10 cellular contexts compared by ENCODE assay signal in genomic region chr15:90099072-90099867, GRCh38. TPM values are rescaled to one million over a fixed set of nuclear protein-coding genes. Genes with fewer than 3 reads are reported as not detected.
DNase-seq lines count a peak whose midpoint lies in the region; ATAC-seq and TF ChIP-seq lines count a peak whose summit lies in the region.
"Had no signal": no experiment of that assay in that cellular context is flagged by ENCODE, and none has a peak within 500 bp of the region (broad histone marks: within the 10 kb centered on the region; RNA-seq: fewer than 3 reads in every experiment).

No MANE protein-coding gene starts in this region.

- peak overlapping the region in 1 of 12 donors; percentile 15 for H3K4me3 ChIP-seq in heart left ventricle
- no peak overlapping the region for H3K4me3 ChIP-seq in lower lobe of right lung
- no peak overlapping the region for H3K4me3 ChIP-seq in tibial nerve

- H3K36me3 ChIP-seq in heart left ventricle (peaks cover 0 to 6% (median 0%) of the 10 kb centered on the region in 9 donors), lower lobe of right lung (no peaks in the 10 kb centered on the region), tibial nerve (no peaks in the 10 kb centered on the region)

- H3K27ac Mint-ChIP-seq in activated T-helper 2 cell treated with anti-CD3 and anti-CD28 coated beads, Interferon-gamma antibody, Interleukin-2, Interleukin-4, amounts not matched to agents 10 μg/mL and 5 μg/mL and 100 μg/mL, durations not matched to agents 14 hours and 24 hours and 36 hours: peak overlapping the region; percentile 91

- H3K9me3 ChIP-seq in heart left ventricle (no peaks in the 10 kb centered on the region), lower lobe of right lung (no peaks in the 10 kb centered on the region), tibial nerve (no peaks in the 10 kb centered on the region)

- H3K4me3 Mint-ChIP-seq in activated T-helper 2 cell treated with anti-CD3 and anti-CD28 coated beads, Interferon-gamma antibody, Interleukin-2, Interleukin-4, amounts not matched to agents 10 μg/mL and 5 μg/mL and 100 μg/mL, durations not matched to agents 14 hours and 24 hours and 36 hours (ENCODE audit: low read depth): peak overlapping the region; percentile 90

- ATAC-seq in heart left ventricle: no peak
- no peak for ATAC-seq in Right ventricle myocardium superior (ENCODE audit: poor library complexity)
- no peak for ATAC-seq in lower lobe of right lung
- ATAC-seq in GM21737 (IDR thresholded peaks at IDR 0.05; ENCODE audit: unreplicated experiment): no peak
- no peak for ATAC-seq in GM18502 (IDR thresholded peaks at IDR 0.05; ENCODE audit: poor library complexity, unreplicated experiment)
- ATAC-seq: PC-3 had no signal

- H3K9me3 Mint-ChIP-seq in activated T-helper 2 cell treated with anti-CD3 and anti-CD28 coated beads, Interferon-gamma antibody, Interleukin-2, Interleukin-4, amounts not matched to agents 10 μg/mL and 5 μg/mL and 100 μg/mL, durations not matched to agents 14 hours and 24 hours and 36 hours: no peaks in the 10 kb centered on the region

- 75 to 84% (median 80%) methylated on average over 10 of the region's 10 CpGs for WGBS in heart left ventricle, 4 donors
- WGBS in tibial nerve, 2 donors: 93% methylated on average over 10 of the region's 10 CpGs

- peaks cover 26% of the 10 kb centered on the region for H3K36me3 Mint-ChIP-seq in activated T-helper 2 cell treated with anti-CD3 and anti-CD28 coated beads, Interferon-gamma antibody, Interleukin-2, Interleukin-4, amounts not matched to agents 10 μg/mL and 5 μg/mL and 100 μg/mL, durations not matched to agents 14 hours and 24 hours and 36 hours (ENCODE audit: low read depth)

- no peak for TF ChIP-seq POLR2A in heart left ventricle (IDR thresholded peaks at IDR 0.05)
- TF ChIP-seq POLR2A in tibial nerve (IDR thresholded peaks at IDR 0.05): no peak

- peaks cover 5 to 79% (median 61%) of the 10 kb centered on the region in 12 donors for H3K4me1 ChIP-seq in heart left ventricle
- peaks cover 61% of the 10 kb centered on the region for H3K4me1 ChIP-seq in lower lobe of right lung
- peaks cover 0 to 59% (median 34%) of the 10 kb centered on the region in 4 donors for H3K4me1 ChIP-seq in tibial nerve

- H3K27me3 ChIP-seq in heart left ventricle (no peaks in the 10 kb centered on the region), lower lobe of right lung (ENCODE audit: low read depth) (no peaks in the 10 kb centered on the region), tibial nerve (no peaks in the 10 kb centered on the region)

- DNase-seq in heart left ventricle: no peak
- DNase-seq in Right ventricle myocardium superior: no peak
- DNase-seq in activated T-helper 2 cell treated with anti-CD3 and anti-CD28 coated beads, Interferon-gamma antibody, Interleukin-2, Interleukin-4, amounts not matched to agents 10 μg/mL and 5 μg/mL and 100 μg/mL, durations not matched to agents 14 hours and 24 hours and 36 hours (ENCODE audit: low spot score): peak; percentile 52
- DNase-seq in lower lobe of right lung: no peak
- DNase-seq in tibial nerve (ENCODE audit: low spot score in 2 of 2): no peak
- no peak for DNase-seq in COLO829 (ENCODE audit: low spot score)
- DNase-seq: cortex of kidney, PC-3 had no signal

- intact Hi-C loops in heart left ventricle (cut with DNase I): no loop called here
- intact Hi-C loops in Right ventricle myocardium superior (cut with DNase I): no loop called here
- intact Hi-C loops in activated T-helper 2 cell treated with anti-CD3 and anti-CD28 coated beads, Interferon-gamma antibody, Interleukin-2, Interleukin-4, amounts not matched to agents 10 μg/mL and 5 μg/mL and 100 μg/mL, durations not matched to agents 14 hours and 24 hours and 36 hours (cut with micrococcal nuclease): loop anchor here (2.0 to 5.0 kb wide), 3 partner anchors 60 to 207 kb away; partner anchors contain the start of genes AP3S2, CIB1 and GDPGP1
- intact Hi-C loops in lower lobe of right lung (cut with DNase I): no loop called here

- peaks cover 3% of the 10 kb centered on the region for H3K27me3 Mint-ChIP-seq in activated T-helper 2 cell treated with anti-CD3 and anti-CD28 coated beads, Interferon-gamma antibody, Interleukin-2, Interleukin-4, amounts not matched to agents 10 μg/mL and 5 μg/mL and 100 μg/mL, durations not matched to agents 14 hours and 24 hours and 36 hours (ENCODE audit: low read depth)

- H3K4me1 Mint-ChIP-seq in activated T-helper 2 cell treated with anti-CD3 and anti-CD28 coated beads, Interferon-gamma antibody, Interleukin-2, Interleukin-4, amounts not matched to agents 10 μg/mL and 5 μg/mL and 100 μg/mL, durations not matched to agents 14 hours and 24 hours and 36 hours (ENCODE audit: low read depth): peaks cover 71% of the 10 kb centered on the region

- TF ChIP-seq EP300 in tibial nerve (IDR thresholded peaks at IDR 0.05): no peak

- peak overlapping the region in 11 of 12 donors; percentile 28 to 100 (median 98) for H3K27ac ChIP-seq in heart left ventricle
- peak overlapping the region; percentile 72 for H3K27ac ChIP-seq in lower lobe of right lung
- peak overlapping the region in 3 of 4 donors; percentile 15 to 75 (median 72) for H3K27ac ChIP-seq in tibial nerve

- TF ChIP-seq CTCF in heart left ventricle (IDR thresholded peaks at IDR 0.05): no peak
- no peak for TF ChIP-seq CTCF in lower lobe of right lung (IDR thresholded peaks at IDR 0.05)
- no peak for TF ChIP-seq CTCF in tibial nerve (IDR thresholded peaks at IDR 0.05)

RNA-seq across cellular contexts. Expression of gene IDH2, which starts 3.0 kb away (rescaled TPM):
- total RNA-seq in heart left ventricle (1,000 to 10,000 TPM in 2 of 9 donors, 100 to 1,000 TPM in 7; 573 to 1,258 (median 787) TPM), Right ventricle myocardium superior (1,067 TPM), lower lobe of right lung (46.7 TPM), tibial nerve (10 to 100 TPM; 15.7 to 41.4 (median 20.3) TPM)
- 100 to 1,000 TPM; 366 to 619 TPM for polyA plus RNA-seq in heart left ventricle
- total RNA-seq in activated T-helper 2 cell treated with anti-CD3 and anti-CD28 coated beads, Interferon-gamma antibody, Interleukin-2, Interleukin-4, amounts not matched to agents 10 μg/mL and 5 μg/mL and 100 μg/mL, durations not matched to agents 14 hours and 24 hours and 36 hours: 139 and 141 TPM in 2 replicates
